11 cellular contexts compared by ENCODE assay signal in the genomic region with DNA sequence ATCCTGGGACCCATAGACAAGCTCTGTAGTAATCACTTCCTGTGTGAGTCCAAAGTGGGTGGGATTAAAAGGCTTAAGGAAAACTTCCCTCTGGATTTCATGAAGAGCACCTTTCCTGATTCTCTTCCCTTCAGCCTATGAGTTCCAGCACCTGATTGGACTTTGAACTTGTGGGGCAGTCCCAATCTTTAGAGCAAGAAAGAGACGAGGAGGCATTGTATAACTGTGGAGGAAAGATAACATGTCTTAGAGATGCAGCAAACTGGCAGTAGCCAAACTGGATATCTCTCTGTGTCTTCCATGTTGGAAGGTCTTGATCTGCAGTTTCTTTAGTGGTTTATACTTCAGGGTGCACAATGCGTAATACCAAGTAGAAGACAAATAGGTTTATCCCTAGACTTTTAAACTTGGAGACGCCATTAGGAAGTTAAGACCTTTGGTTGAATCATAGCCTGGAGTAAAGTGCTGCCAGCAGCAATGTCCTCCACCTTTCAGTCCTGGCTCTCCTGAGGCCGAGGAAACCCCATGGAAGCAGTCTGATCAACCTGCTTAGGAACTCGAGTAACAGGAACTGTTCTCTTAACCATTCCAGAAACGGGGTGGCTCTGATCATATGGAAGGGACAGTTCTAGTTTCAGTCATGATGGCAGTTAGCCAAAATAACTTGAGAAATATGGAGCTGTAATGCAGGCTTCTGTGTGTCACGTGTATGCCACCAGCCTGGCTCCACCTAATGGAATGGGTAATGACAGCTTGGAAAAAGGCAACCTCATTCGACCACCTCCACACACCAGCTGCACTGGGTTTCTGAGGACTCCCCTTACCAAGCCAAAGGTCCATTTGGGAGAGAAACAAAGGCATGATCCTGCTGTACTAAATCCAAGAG. TPM values are rescaled to one million over a fixed set of nuclear protein-coding genes. Genes with fewer than 3 reads are reported as not detected.
A peak's percentile ranks its signal among the peaks of the same experiment; 100 is the strongest.
DNase-seq lines count a peak whose midpoint lies in the region; ATAC-seq and TF ChIP-seq lines count a peak whose summit lies in the region.
"Had no signal": no experiment of that assay in that cellular context is flagged by ENCODE, and none has a peak within 500 bp of the region (broad histone marks: within the 10 kb centered on the region; RNA-seq: fewer than 3 reads in every experiment).

No MANE protein-coding gene starts in this region.

- H3K27ac Mint-ChIP-seq in activated naive CD4-positive, alpha-beta T cell treated with anti-CD3 and anti-CD28 coated beads, Interleukin-2, amount 50 U/mL, for 24 hours, result peak overlapping the region; percentile 48

- no peak overlapping the region for H3K4me3 ChIP-seq in adipocyte (ENCODE audit: low read length)
- no peak overlapping the region for H3K4me3 ChIP-seq in transverse colon

- peaks cover 7% of the 10 kb centered on the region for H3K36me3 Mint-ChIP-seq in activated naive CD4-positive, alpha-beta T cell treated with anti-CD3 and anti-CD28 coated beads, Interleukin-2, amount 50 U/mL, for 24 hours

- no peaks in the 10 kb centered on the region for H3K9me3 Mint-ChIP-seq in activated naive CD4-positive, alpha-beta T cell treated with anti-CD3 and anti-CD28 coated beads, Interleukin-2, amount 50 U/mL, for 24 hours
- H3K9me3 Mint-ChIP-seq: central memory CD8-positive, alpha-beta T cell had no signal

- no peak overlapping the region for H3K4me3 Mint-ChIP-seq in activated naive CD4-positive, alpha-beta T cell treated with anti-CD3 and anti-CD28 coated beads, Interleukin-2, amount 50 U/mL, for 24 hours
- H3K4me3 Mint-ChIP-seq: central memory CD8-positive, alpha-beta T cell had no signal

- WGBS in transverse colon (ENCODE audit: low coverage in 1 of 2), 2 donors, result 59 to 62% methylated on average over 6 to 8 of the region's 8 CpGs

- no peak for TF ChIP-seq CTCF in transverse colon (IDR thresholded peaks at IDR 0.05)

- intact Hi-C loops in transverse colon (cut with DNase I; ENCODE audit: low total_unique reads), result loop anchor here (5.0 kb wide), 1 partner anchor 1808 kb away; no protein-coding TSS in a partner anchor

- peak overlapping the region in 2 of 4 donors; percentile 32 to 41 for H3K27ac ChIP-seq in transverse colon

- no peak for ATAC-seq in activated CD4-positive, CD25-positive, alpha-beta regulatory T cell treated with anti-CD3 and anti-CD28 coated beads, Interleukin-2, amount 50 U/mL, for 24 hours
- ATAC-seq: SK-N-SH treated with all-trans-retinoic acid at 6 μM for 48 hours had no signal

- no peaks in the 10 kb centered on the region for H3K27me3 ChIP-seq in adipocyte (replicated peaks; ENCODE audit: control insufficient read depth, insufficient read depth, low read length)
- H3K27me3 ChIP-seq in transverse colon, result no peaks in the 10 kb centered on the region

- TF ChIP-seq EP300 in transverse colon (IDR thresholded peaks at IDR 0.05; ENCODE audit: low read depth), result no peak

- no peaks in the 10 kb centered on the region for H3K9me3 ChIP-seq in adipocyte (ENCODE audit: control insufficient read depth, low read length)
- H3K9me3 ChIP-seq in transverse colon, result no peaks in the 10 kb centered on the region

- TF ChIP-seq POLR2A in transverse colon (IDR thresholded peaks at IDR 0.05), result no peak

- H3K4me1 ChIP-seq in adipocyte (ENCODE audit: control insufficient read depth, insufficient read depth, low read length) (peaks cover 28% of the 10 kb centered on the region), transverse colon (peaks cover 0 to 43% (median 13%) of the 10 kb centered on the region in 4 donors)

- in situ Hi-C loops in transverse colon (cut with MboI; ENCODE audit: low pct_ligation_motif_present in 1 of 4, low pct_unique_long_range_greater_than_20kb in 1 of 4, low sequenced_read_pairs in 3 of 4), result loop anchor here in 1 of 4 donors (25.0 kb wide), 1 partner anchor 902 kb away; the partner anchor contains the start of gene RPSA

- H3K9ac ChIP-seq in adipocyte (ENCODE audit: low read length), result no peak overlapping the region

- no peaks in the 10 kb centered on the region for H3K27me3 Mint-ChIP-seq in activated naive CD4-positive, alpha-beta T cell treated with anti-CD3 and anti-CD28 coated beads, Interleukin-2, amount 50 U/mL, for 24 hours
- H3K27me3 Mint-ChIP-seq: central memory CD8-positive, alpha-beta T cell had no signal

- H3K36me3 ChIP-seq in adipocyte (ENCODE audit: control insufficient read depth, insufficient read depth, low read length, severe bottlenecking), result peaks cover 30% of the 10 kb centered on the region
- peaks cover 0 to 7% (median 0%) of the 10 kb centered on the region in 4 donors for H3K36me3 ChIP-seq in transverse colon

- peaks cover 26% of the 10 kb centered on the region for H3K4me1 Mint-ChIP-seq in activated naive CD4-positive, alpha-beta T cell treated with anti-CD3 and anti-CD28 coated beads, Interleukin-2, amount 50 U/mL, for 24 hours

- DNase-seq in activated naive CD4-positive, alpha-beta T cell treated with anti-CD3 and anti-CD28 coated beads, Interleukin-2, amount 50 U/mL, for 16 hours, result no peak
- peak; percentile 48 for DNase-seq in adipocyte (ENCODE audit: low read depth)
- DNase-seq in inferior parietal cortex (ENCODE audit: extremely low spot score), result peak; percentile 20
- peak; percentile 12 for DNase-seq in transverse colon
- no peak for DNase-seq in ureter (ENCODE audit: low spot score)
- DNase-seq in NOMO-1 treated with dmso at 0.1 percent for 144 hours (lab: John Stamatoyannopoulos, UW; ENCODE audit: unreplicated experiment), result no peak
- DNase-seq: NCI-H2227 treated with DMSO at 0.1 percent for 48 hours had no signal

RNA-seq across cellular contexts. Expression of gene EIF1B, which starts 4.7 kb away (rescaled TPM):
- total RNA-seq in transverse colon (10 to 100 TPM in 3 of 4 donors, 1 to 10 TPM in 1; 5.2 to 90.2 (median 25.2) TPM), ureter (53.9 TPM)

Comparison
In these comparisons a context has a peak if more than half of its experiments do, and no peak if none do; other contexts are left out.
1. DNase-seq: peak in adipocyte (single experiment), inferior parietal cortex (single experiment) and transverse colon (single experiment); none in activated naive CD4-positive, alpha-beta T cell treated with anti-CD3 and anti-CD28 coated beads, Interleukin-2, amount 50 U/mL, for 16 hours (single experiment), ureter (single experiment) and NOMO-1 treated with dmso at 0.1 percent for 144 hours (single experiment).